2 cellular contexts compared by ENCODE assay signal in the genomic region with DNA sequence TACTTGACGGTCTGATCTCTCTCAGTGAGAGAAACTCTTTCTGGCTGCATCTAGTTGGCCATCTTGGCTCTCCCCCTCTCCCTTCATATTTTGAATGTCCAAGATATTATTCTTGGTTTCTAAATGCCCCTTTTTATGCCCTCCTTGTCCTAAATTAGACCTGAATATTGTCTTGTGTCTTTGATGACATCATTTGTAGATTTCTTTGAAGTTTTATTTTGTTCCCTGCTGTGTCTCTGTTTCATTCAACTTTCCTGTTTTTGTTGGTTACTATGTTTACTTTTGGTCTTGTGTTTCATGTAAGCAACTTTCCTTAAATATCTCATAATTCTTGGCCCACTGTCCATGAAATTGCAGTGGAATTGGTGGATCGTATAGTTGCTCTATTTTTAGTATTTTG.
TF ChIP-seq lines count a peak whose summit lies in the region.

No MANE protein-coding gene starts in this region.

TF ChIP-seq in HepG2, 621 proteins besides CTCF, POLR2A, EP300 and RAD21:
- peak; percentile 70 for TF ChIP-seq ATF7 (IDR thresholded peaks at IDR 0.05)
- no peak for TF ChIP-seq ATF7 (CRISPR knock-in tag; IDR thresholded peaks at IDR 0.05)
- TF ChIP-seq, protein P1, sequence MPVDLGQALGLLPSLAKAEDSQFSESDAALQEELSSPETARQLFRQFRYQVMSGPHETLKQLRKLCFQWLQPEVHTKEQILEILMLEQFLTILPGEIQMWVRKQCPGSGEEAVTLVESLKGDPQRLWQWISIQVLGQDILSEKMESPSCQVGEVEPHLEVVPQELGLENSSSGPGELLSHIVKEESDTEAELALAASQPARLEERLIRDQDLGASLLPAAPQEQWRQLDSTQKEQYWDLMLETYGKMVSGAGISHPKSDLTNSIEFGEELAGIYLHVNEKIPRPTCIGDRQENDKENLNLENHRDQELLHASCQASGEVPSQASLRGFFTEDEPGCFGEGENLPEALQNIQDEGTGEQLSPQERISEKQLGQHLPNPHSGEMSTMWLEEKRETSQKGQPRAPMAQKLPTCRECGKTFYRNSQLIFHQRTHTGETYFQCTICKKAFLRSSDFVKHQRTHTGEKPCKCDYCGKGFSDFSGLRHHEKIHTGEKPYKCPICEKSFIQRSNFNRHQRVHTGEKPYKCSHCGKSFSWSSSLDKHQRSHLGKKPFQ (CRISPR knock-in tag; IDR thresholded peaks at IDR 0.05; ENCODE audit: insufficient replicate concordance) = no peak

TF ChIP-seq in GM12891, 5 proteins besides CTCF, POLR2A, EP300 and RAD21:
- TF ChIP-seq PAX5 (IDR thresholded peaks at IDR 0.05; ENCODE audit: insufficient read depth, low read length, severe bottlenecking) (no peak), POU2F2 (IDR thresholded peaks at IDR 0.05; ENCODE audit: low read depth, low read length) (no peak), SPI1 (IDR thresholded peaks at IDR 0.05; ENCODE audit: low read depth, low read length) (no peak), TAF1 (IDR thresholded peaks at IDR 0.05; ENCODE audit: low read depth, low read length) (no peak), POLR2AphosphoS5 (IDR thresholded peaks at IDR 0.05; ENCODE audit: low read depth, low read length) (no peak)
